Comparison of ENCODE assay signal across 18 cellular contexts in genomic region chr7:1508277-1508758, GRCh38. TPM values are rescaled to one million over a fixed set of nuclear protein-coding genes. Genes with fewer than 3 reads are reported as not detected.
A peak's percentile ranks its signal among the peaks of the same experiment; 100 is the strongest.
DNase-seq lines count a peak whose midpoint lies in the region; ATAC-seq and TF ChIP-seq lines count a peak whose summit lies in the region.
"Had no signal": no experiment of that assay in that cellular context is flagged by ENCODE, and none has a peak within 500 bp of the region (broad histone marks: within the 10 kb centered on the region; RNA-seq: fewer than 3 reads in every experiment).

No MANE protein-coding gene starts in this region.

- H3K4me1 ChIP-seq in neuronal stem cell (ENCODE audit: control insufficient read depth in 2 of 2, insufficient read depth in 1 of 2, low read depth in 1 of 2, low read length in 2 of 2) = peaks cover 5 to 11% of the 10 kb centered on the region in 2 donors
- H3K4me1 ChIP-seq in suprapubic skin = peaks cover 30% of the 10 kb centered on the region

- no peaks in the 10 kb centered on the region for H3K27me3 ChIP-seq in neuronal stem cell (ENCODE audit: control insufficient read depth in 3 of 3, insufficient read depth in 3 of 3, low read depth in 1 of 3, low read length in 3 of 3)
- peaks cover 4% of the 10 kb centered on the region for H3K27me3 ChIP-seq in suprapubic skin
- H3K27me3 ChIP-seq: SJCRH30 had no signal

- H3K4me3 Mint-ChIP-seq in activated CD4-positive, alpha-beta T cell treated with anti-CD3 and anti-CD28 coated beads for 36 hours = no peak overlapping the region
- H3K4me3 Mint-ChIP-seq in activated T-helper 1 cell treated with anti-CD3 and anti-CD28 coated beads, Interleukin-12 subunit alpha, Interleukin-12 subunit beta, Interleukin-2, Interleukin-4 antibody, amounts not matched to agents 30 ng/mL and 10 ng/mL and 1 ng/mL, durations not matched to agents 14 hours and 24 hours and 36 hours = peak overlapping the region; percentile 32

- intact Hi-C loops in activated CD4-positive, alpha-beta T cell treated with anti-CD3 and anti-CD28 coated beads for 36 hours (cut with DNase I, micrococcal nuclease) = no loop called here
- intact Hi-C loops in activated T-helper 1 cell treated with anti-CD3 and anti-CD28 coated beads, Interleukin-12 subunit alpha, Interleukin-12 subunit beta, Interleukin-2, Interleukin-4 antibody, amounts not matched to agents 30 ng/mL and 10 ng/mL and 1 ng/mL, durations not matched to agents 14 hours and 24 hours and 36 hours (cut with micrococcal nuclease) = no loop called here

- CTCF ChIA-PET in activated CD4-positive, alpha-beta T cell treated with anti-CD3 and anti-CD28 coated beads for 36 hours (lab: Charles Lee) = no interaction called here

- H3K4me2 ChIP-seq in neuronal stem cell (ENCODE audit: insufficient read depth, low read length, poor library complexity, severe bottlenecking) = no peak overlapping the region

- H3K27me3 Mint-ChIP-seq in activated CD4-positive, alpha-beta T cell treated with anti-CD3 and anti-CD28 coated beads for 36 hours = no peaks in the 10 kb centered on the region
- no peaks in the 10 kb centered on the region for H3K27me3 Mint-ChIP-seq in activated T-helper 1 cell treated with anti-CD3 and anti-CD28 coated beads, Interleukin-12 subunit alpha, Interleukin-12 subunit beta, Interleukin-2, Interleukin-4 antibody, amounts not matched to agents 30 ng/mL and 10 ng/mL and 1 ng/mL, durations not matched to agents 14 hours and 24 hours and 36 hours (ENCODE audit: insufficient read depth)

- no peak overlapping the region for H2AFZ ChIP-seq in neuronal stem cell (ENCODE audit: low read length)

- no peak for TF ChIP-seq CTCF in suprapubic skin (IDR thresholded peaks at IDR 0.05)

- no peak overlapping the region for H3K18ac ChIP-seq in neuronal stem cell (ENCODE audit: low read length)

- no peak overlapping the region for H4K91ac ChIP-seq in neuronal stem cell (ENCODE audit: low read depth, low read length, poor library complexity)

- H2BK5ac ChIP-seq in neuronal stem cell (ENCODE audit: low read length) = no peak overlapping the region

- no peak overlapping the region for H3K23ac ChIP-seq in neuronal stem cell (ENCODE audit: low read depth, low read length, poor library complexity)

- no peak overlapping the region for H3K14ac ChIP-seq in neuronal stem cell (ENCODE audit: low read length)

- peaks cover 4% of the 10 kb centered on the region for H3K36me3 Mint-ChIP-seq in activated CD4-positive, alpha-beta T cell treated with anti-CD3 and anti-CD28 coated beads for 36 hours (ENCODE audit: low read depth)
- H3K36me3 Mint-ChIP-seq in activated T-helper 1 cell treated with anti-CD3 and anti-CD28 coated beads, Interleukin-12 subunit alpha, Interleukin-12 subunit beta, Interleukin-2, Interleukin-4 antibody, amounts not matched to agents 30 ng/mL and 10 ng/mL and 1 ng/mL, durations not matched to agents 14 hours and 24 hours and 36 hours (ENCODE audit: low read depth) = no peaks in the 10 kb centered on the region

- peak overlapping the region; percentile 12 for H3K9ac ChIP-seq in neuronal stem cell (ENCODE audit: low read depth, low read length, poor library complexity)

- peaks cover 45% of the 10 kb centered on the region for H3K4me1 Mint-ChIP-seq in activated CD4-positive, alpha-beta T cell treated with anti-CD3 and anti-CD28 coated beads for 36 hours
- H3K4me1 Mint-ChIP-seq in activated T-helper 1 cell treated with anti-CD3 and anti-CD28 coated beads, Interleukin-12 subunit alpha, Interleukin-12 subunit beta, Interleukin-2, Interleukin-4 antibody, amounts not matched to agents 30 ng/mL and 10 ng/mL and 1 ng/mL, durations not matched to agents 14 hours and 24 hours and 36 hours (ENCODE audit: low read depth) = peaks cover 20% of the 10 kb centered on the region

- no peak overlapping the region for H2BK120ac ChIP-seq in neuronal stem cell (ENCODE audit: low read depth, low read length)

- no peaks in the 10 kb centered on the region for H3K9me3 ChIP-seq in neuronal stem cell (replicated peaks in 1 of 2; ENCODE audit: control insufficient read depth in 2 of 2, insufficient read depth in 1 of 2, low read depth in 1 of 2, low read length in 2 of 2)
- H3K9me3 ChIP-seq in suprapubic skin = no peaks in the 10 kb centered on the region
- H3K9me3 ChIP-seq: HAP-1, mucosa of descending colon, SJCRH30, thoracic aorta had no signal

- H3K79me1 ChIP-seq in neuronal stem cell (ENCODE audit: low read depth, low read length) = peaks cover 7% of the 10 kb centered on the region

- H3K27ac ChIP-seq in neuronal stem cell (replicated peaks; ENCODE audit: low read length) (no peak overlapping the region), suprapubic skin (no peak overlapping the region)
- H3K27ac ChIP-seq: SJCRH30, thoracic aorta had no signal

- no peak for ATAC-seq in activated CD4-positive, alpha-beta T cell treated with anti-CD3 and anti-CD28 coated beads for 36 hours
- ATAC-seq: left cardiac atrium, mucosa of descending colon had no signal

- H3K27ac Mint-ChIP-seq in activated CD4-positive, alpha-beta T cell treated with anti-CD3 and anti-CD28 coated beads for 36 hours = peak overlapping the region; percentile 15
- H3K27ac Mint-ChIP-seq in activated T-helper 1 cell treated with anti-CD3 and anti-CD28 coated beads, Interleukin-12 subunit alpha, Interleukin-12 subunit beta, Interleukin-2, Interleukin-4 antibody, amounts not matched to agents 30 ng/mL and 10 ng/mL and 1 ng/mL, durations not matched to agents 14 hours and 24 hours and 36 hours = no peak overlapping the region

- no peak for DNase-seq in activated CD4-positive, alpha-beta T cell treated with anti-CD3 and anti-CD28 coated beads for 36 hours
- DNase-seq in activated CD4-positive, alpha-beta T cell treated with anti-CD3 and anti-CD28 coated beads, Interleukin-2, amount 50 U/mL, for 4 hours = no peak
- DNase-seq in KBM-7 = peak; percentile 43
- no peak for DNase-seq in activated T-helper 1 cell treated with anti-CD3 and anti-CD28 coated beads, Interleukin-12 subunit alpha, Interleukin-12 subunit beta, Interleukin-2, Interleukin-4 antibody, amounts not matched to agents 30 ng/mL and 10 ng/mL and 1 ng/mL, durations not matched to agents 14 hours and 24 hours and 36 hours (ENCODE audit: low spot score)
- DNase-seq in neuronal stem cell (ENCODE audit: low spot score) = no peak
- no peak for DNase-seq in COLO668 (lab: John Stamatoyannopoulos, UW; ENCODE audit: unreplicated experiment)
- DNase-seq in suprapubic skin (ENCODE audit: low spot score in 2 of 2) = no peak
- no peak for DNase-seq in stimulated activated CD4-positive, alpha-beta T cell treated with anti-CD3 and anti-CD28 coated beads, Interleukin-2, amount 100 ng/mL, for 24 hours
- DNase-seq: activated naive CD4-positive, alpha-beta T cell treated with anti-CD3 and anti-CD28 coated beads, Interleukin-2, amount 50 U/mL, for 16 hours; caudate nucleus; left cardiac atrium; NCI-H1417 treated with DMSO at 0.1 percent for 48 hours; NCI-H345 had no signal

- no CpG with 5 or more reads among the region's 10 CpGs for WGBS in neuronal stem cell (ENCODE audit: extremely low coverage in 2 of 2, insufficient read length in 2 of 2, insufficient replicate concordance in 1 of 2), 2 donors
- WGBS in suprapubic skin = 75% methylated on average over 6 of the region's 10 CpGs

- no peak for TF ChIP-seq POLR2A in suprapubic skin (IDR thresholded peaks at IDR 0.05)

- H3K9me3 Mint-ChIP-seq in activated CD4-positive, alpha-beta T cell treated with anti-CD3 and anti-CD28 coated beads for 36 hours (ENCODE audit: low read depth) = no peaks in the 10 kb centered on the region
- H3K9me3 Mint-ChIP-seq in activated T-helper 1 cell treated with anti-CD3 and anti-CD28 coated beads, Interleukin-12 subunit alpha, Interleukin-12 subunit beta, Interleukin-2, Interleukin-4 antibody, amounts not matched to agents 30 ng/mL and 10 ng/mL and 1 ng/mL, durations not matched to agents 14 hours and 24 hours and 36 hours = no peaks in the 10 kb centered on the region

- no peak overlapping the region for H4K8ac ChIP-seq in neuronal stem cell (ENCODE audit: low read depth, low read length)

- in situ Hi-C loops in KBM-7 (cut with MboI; ENCODE audit: low pct_unique_long_range_greater_than_20kb, low sequenced_read_pairs) = no loop called here

- POLR2A ChIA-PET in activated CD4-positive, alpha-beta T cell treated with anti-CD3 and anti-CD28 coated beads for 36 hours (lab: Charles Lee) = no interaction called here

- no peak for TF ChIP-seq EP300 in suprapubic skin (IDR thresholded peaks at IDR 0.05)

- H3K36me3 ChIP-seq in neuronal stem cell (replicated peaks in 1 of 2; ENCODE audit: control insufficient read depth in 2 of 2, insufficient read depth in 2 of 2, low read length in 2 of 2) = no peaks in the 10 kb centered on the region
- no peaks in the 10 kb centered on the region for H3K36me3 ChIP-seq in suprapubic skin
- H3K36me3 ChIP-seq: SJCRH30, thoracic aorta had no signal

- H3K4me3 ChIP-seq in neuronal stem cell (ENCODE audit: low read length in 2 of 2) = no peak overlapping the region
- no peak overlapping the region for H3K4me3 ChIP-seq in suprapubic skin
- H3K4me3 ChIP-seq: HAP-1, mucosa of descending colon, SJCRH30, thoracic aorta had no signal

- H2AK5ac ChIP-seq in neuronal stem cell (ENCODE audit: low read depth, low read length) = no peak overlapping the region

- H2BK15ac ChIP-seq in neuronal stem cell (ENCODE audit: low read length) = no peak overlapping the region

- no peak overlapping the region for H2BK12ac ChIP-seq in neuronal stem cell (ENCODE audit: low read length)

- no peak overlapping the region for H3K4ac ChIP-seq in neuronal stem cell (ENCODE audit: low read length)

RNA-seq across cellular contexts. Expression of gene INTS1, which starts 4.1 kb away (rescaled TPM):
- 10 to 100 TPM; 78.1 to 81.7 TPM for total RNA-seq in activated CD4-positive, alpha-beta T cell treated with anti-CD3 and anti-CD28 coated beads for 36 hours
- 94.3 and 97.9 TPM in 2 replicates for total RNA-seq in activated T-helper 1 cell treated with anti-CD3 and anti-CD28 coated beads, Interleukin-12 subunit alpha, Interleukin-12 subunit beta, Interleukin-2, Interleukin-4 antibody, amounts not matched to agents 30 ng/mL and 10 ng/mL and 1 ng/mL, durations not matched to agents 14 hours and 24 hours and 36 hours
- polyA plus RNA-seq in neuronal stem cell (2013, experiment 1 of 2) = 25.3 TPM
- polyA plus RNA-seq in neuronal stem cell (2013, experiment 2 of 2) = 24.4 TPM
- total RNA-seq in suprapubic skin = 10 to 100 TPM; 45.7 to 96.5 (median 75.8) TPM

RNA-seq across cellular contexts. Expression of gene MAFK, which starts 22.2 kb away (rescaled TPM):
- 10 to 100 TPM; 28.7 to 33.1 TPM for total RNA-seq in activated CD4-positive, alpha-beta T cell treated with anti-CD3 and anti-CD28 coated beads for 36 hours
- total RNA-seq in activated T-helper 1 cell treated with anti-CD3 and anti-CD28 coated beads, Interleukin-12 subunit alpha, Interleukin-12 subunit beta, Interleukin-2, Interleukin-4 antibody, amounts not matched to agents 30 ng/mL and 10 ng/mL and 1 ng/mL, durations not matched to agents 14 hours and 24 hours and 36 hours = 48.1 and 51.7 TPM in 2 replicates
- polyA plus RNA-seq in neuronal stem cell (2013, experiment 1 of 2) = 4.4 TPM
- 4.1 TPM for polyA plus RNA-seq in neuronal stem cell (2013, experiment 2 of 2)
- 10 to 100 TPM; 29.3 to 65.0 (median 36.2) TPM for total RNA-seq in suprapubic skin

RNA-seq across cellular contexts. Expression of gene TMEM184A, which starts 47.7 kb away (rescaled TPM):
- under 1 TPM; 0.05 to 0.14 TPM for total RNA-seq in activated CD4-positive, alpha-beta T cell treated with anti-CD3 and anti-CD28 coated beads for 36 hours
- 0.03 TPM in 1 of 2 replicates, not detected in the other for total RNA-seq in activated T-helper 1 cell treated with anti-CD3 and anti-CD28 coated beads, Interleukin-12 subunit alpha, Interleukin-12 subunit beta, Interleukin-2, Interleukin-4 antibody, amounts not matched to agents 30 ng/mL and 10 ng/mL and 1 ng/mL, durations not matched to agents 14 hours and 24 hours and 36 hours
- polyA plus RNA-seq in neuronal stem cell (2013, experiment 1 of 2) = 0.32 TPM
- 0.28 TPM for polyA plus RNA-seq in neuronal stem cell (2013, experiment 2 of 2)
- total RNA-seq in suprapubic skin = 100 to 1,000 TPM in 3 of 4 donors, 10 to 100 TPM in 1; 55.0 to 234 (median 112) TPM
- total RNA-seq: activated CD8-positive, alpha-beta memory T cell treated with anti-CD3 and anti-CD28 coated beads for 36 hours; SJCRH30 had no signal

RNA-seq across cellular contexts. Expression of gene MICALL2, which starts 49.0 kb away (rescaled TPM):
- total RNA-seq in activated CD4-positive, alpha-beta T cell treated with anti-CD3 and anti-CD28 coated beads for 36 hours = 1 to 10 TPM; 1.9 to 2.7 TPM
- total RNA-seq in activated T-helper 1 cell treated with anti-CD3 and anti-CD28 coated beads, Interleukin-12 subunit alpha, Interleukin-12 subunit beta, Interleukin-2, Interleukin-4 antibody, amounts not matched to agents 30 ng/mL and 10 ng/mL and 1 ng/mL, durations not matched to agents 14 hours and 24 hours and 36 hours = 1.9 and 2.2 TPM in 2 replicates
- 9.4 TPM for polyA plus RNA-seq in neuronal stem cell (2013, experiment 1 of 2)
- 10.1 TPM for polyA plus RNA-seq in neuronal stem cell (2013, experiment 2 of 2)
- 10 to 100 TPM; 15.7 to 23.5 (median 16.9) TPM for total RNA-seq in suprapubic skin

Comparison
In these comparisons a context has a peak if more than half of its experiments do, and no peak if none do; other contexts are left out.
1. RNA of gene TMEM184A, which starts 47.7 kb away (total RNA-seq): 55.0 to 234 TPM in suprapubic skin; 0.05 to 0.14 TPM in activated CD4-positive, alpha-beta T cell treated with anti-CD3 and anti-CD28 coated beads for 36 hours and 0.03 TPM in activated T-helper 1 cell treated with anti-CD3 and anti-CD28 coated beads, Interleukin-12 subunit alpha, Interleukin-12 subunit beta, Interleukin-2, Interleukin-4 antibody, amounts not matched to agents 30 ng/mL and 10 ng/mL and 1 ng/mL, durations not matched to agents 14 hours and 24 hours and 36 hours; every median in the first group is over 10 times any median in the second.